27 cellular contexts compared by ENCODE assay signal in the genomic region with DNA sequence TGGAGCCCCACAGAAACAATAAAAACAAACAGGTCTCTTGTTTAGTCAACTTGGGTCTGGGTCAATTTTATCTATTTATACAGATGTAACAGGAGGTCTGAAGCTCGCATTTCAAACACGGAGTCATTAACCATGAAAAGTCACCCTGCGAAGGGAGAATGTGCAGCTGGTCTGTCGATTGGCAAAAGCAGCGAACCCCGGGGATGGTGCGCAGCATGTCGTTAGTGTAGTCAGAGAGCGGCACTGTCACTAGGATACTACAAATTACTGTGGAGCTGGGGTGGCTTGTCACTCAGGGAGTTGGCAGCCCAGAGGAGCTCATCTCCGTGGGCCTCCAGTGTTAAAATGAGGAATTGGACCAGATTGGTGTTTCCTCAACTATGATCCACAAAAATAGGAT.
DNase-seq lines count a peak whose midpoint lies in the region; ATAC-seq lines count a peak whose summit lies in the region.
"Had no signal": no experiment of that assay in that cellular context is flagged by ENCODE, and none has a peak within 500 bp of the region (broad histone marks: within the 10 kb centered on the region; RNA-seq: fewer than 3 reads in every experiment).

No MANE protein-coding gene starts in this region.

- no peaks in the 10 kb centered on the region for H3K4me1 ChIP-seq in endocrine pancreas (ENCODE audit: control insufficient read depth, insufficient read depth, low read length)
- H3K4me1 ChIP-seq: uterus had no signal

- no peaks in the 10 kb centered on the region for H3K27me3 ChIP-seq in endocrine pancreas (ENCODE audit: control insufficient read depth, insufficient read depth, low read length)
- H3K27me3 ChIP-seq: adrenal gland, uterus had no signal

- H3K36me3 ChIP-seq in endocrine pancreas (ENCODE audit: control insufficient read depth, insufficient read depth, low read length) = no peaks in the 10 kb centered on the region
- H3K36me3 ChIP-seq: adrenal gland, uterus had no signal

- ATAC-seq in HG03354 (IDR thresholded peaks at IDR 0.05; ENCODE audit: poor library complexity, severe bottlenecking, unreplicated experiment) (no peak), GM21723 (IDR thresholded peaks at IDR 0.05; ENCODE audit: unreplicated experiment) (no peak)
- ATAC-seq: activated CD8-positive, alpha-beta T cell treated with anti-CD3 and anti-CD28 coated beads for 36 hours; activated T-helper 17 cell treated with anti-CD3 and anti-CD28 coated beads, Interleukin-2, amount 50 U/mL, for 72 hours; HCT116; left ventricle myocardium superior; right cardiac atrium; stimulated activated naive CD8-positive, alpha-beta T cell treated with anti-CD3 and anti-CD28 coated beads, Interleukin-15, amount 100 ng/mL, for 72 hours had no signal

- DNase-seq in NCI-H748 (lab: John Stamatoyannopoulos, UW; ENCODE audit: unreplicated experiment) (peak; percentile 69), NCI-H748 treated with DMSO at 0.1 percent for 48 hours (lab: John Stamatoyannopoulos, UW) (no peak), NCI-H2081 treated with DMSO at 0.1 percent for 48 hours (lab: John Stamatoyannopoulos, UW) (peak; percentile 41), activated T-cell treated with anti-CD3 and anti-CD28 coated beads for 4 hours (no peak)
- DNase-seq: activated CD8-positive, alpha-beta T cell treated with anti-CD3 and anti-CD28 coated beads for 36 hours; activated naive CD4-positive, alpha-beta T cell treated with anti-CD3 and anti-CD28 coated beads, Interleukin-2, amount 10 ng/mL, durations not matched to agents 7 days and 5 days; adrenal gland; C1 segment of cervical spinal cord; DMS79 treated with DMSO at 0.1 percent for 48 hours; endodermal cell; GDM1; islet precursor cell; Kasumi-1; left ventricle myocardium superior; mesendoderm; NCI-H2029; NCI-H510A treated with DMSO at 0.1 percent for 48 hours; PC-9; right cardiac atrium; stimulated activated CD4-positive, alpha-beta T cell treated with anti-CD3 and anti-CD28 coated beads, Interleukin-2, amount 100 ng/mL, for 48 hours; stimulated activated naive CD8-positive, alpha-beta T cell treated with anti-CD3 and anti-CD28 coated beads, Interleukin-15, amount 100 ng/mL, for 72 hours; uterus had no signal

- H3K4me3 ChIP-seq in endocrine pancreas (ENCODE audit: control insufficient read depth, insufficient read depth, low read length) = peak overlapping the region; percentile 24
- H3K4me3 ChIP-seq: adrenal gland, PC-9, uterus had no signal

- H3K9me3 ChIP-seq in endocrine pancreas (ENCODE audit: control insufficient read depth, low read length) = no peaks in the 10 kb centered on the region
- H3K9me3 ChIP-seq: adrenal gland, uterus had no signal

- no peak overlapping the region for H3K9ac ChIP-seq in endocrine pancreas (ENCODE audit: control insufficient read depth, insufficient read depth, low read length)

Comparison
In these comparisons a context has a peak if more than half of its experiments do, and no peak if none do; other contexts are left out.
1. DNase-seq: peak in NCI-H748 (single experiment) and NCI-H2081 treated with DMSO at 0.1 percent for 48 hours (single experiment); none in NCI-H748 treated with DMSO at 0.1 percent for 48 hours (single experiment) and activated T-cell treated with anti-CD3 and anti-CD28 coated beads for 4 hours (single experiment).